8 cellular contexts compared by ENCODE assay signal in the genomic region with DNA sequence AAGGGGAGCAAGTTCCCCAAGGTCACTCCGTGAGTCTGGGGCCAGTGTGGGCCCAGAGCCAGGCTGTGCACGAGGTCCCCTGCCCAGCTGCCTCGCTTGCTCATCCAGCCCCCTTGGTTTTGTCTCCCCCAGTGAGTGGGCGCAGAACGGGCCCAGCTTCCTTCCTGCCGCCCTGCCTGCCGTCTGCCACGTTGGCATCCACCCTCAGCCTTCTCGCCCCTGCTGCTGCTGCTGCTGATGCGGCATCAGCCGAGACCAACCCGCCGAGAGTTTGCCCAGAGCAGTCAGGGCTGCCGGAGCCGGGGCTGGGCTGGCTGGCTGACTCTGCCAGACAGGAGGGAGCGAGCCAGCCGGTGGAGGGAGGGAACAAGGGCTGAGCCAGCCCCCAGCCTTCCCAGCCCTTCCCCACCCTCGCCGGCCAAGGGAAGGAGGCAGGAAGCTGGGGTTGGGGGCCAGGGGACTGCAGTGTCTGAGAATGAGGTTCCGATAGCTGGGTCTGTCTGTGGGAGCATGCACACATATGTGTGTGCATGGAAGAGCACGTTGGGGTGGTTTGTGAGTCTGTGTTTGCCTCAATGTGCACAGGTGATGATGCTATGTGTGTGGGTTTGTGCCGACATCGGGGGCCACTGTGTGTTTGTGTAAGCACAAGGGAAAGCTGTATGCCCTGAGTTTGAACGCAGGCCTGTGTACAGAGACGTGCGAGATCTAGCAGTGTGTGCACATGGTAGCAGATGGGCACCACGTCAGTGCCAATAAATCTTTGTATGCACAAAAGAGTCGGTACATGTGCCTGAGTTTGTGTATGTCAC. TPM values are rescaled to one million over a fixed set of nuclear protein-coding genes. Genes with fewer than 3 reads are reported as not detected.
DNase-seq lines count a peak whose midpoint lies in the region; ATAC-seq and TF ChIP-seq lines count a peak whose summit lies in the region.

No MANE protein-coding gene starts in this region.

- H3K27ac ChIP-seq in Peyer's patch: peak overlapping the region in 3 of 4 donors; percentile 18 to 87 (median 60)
- H3K27ac ChIP-seq in layer of hippocampus (ENCODE audit: low read depth, low read length): peak overlapping the region; percentile 89
- no peak overlapping the region for H3K27ac ChIP-seq in OCI-LY7 (ENCODE audit: low read depth, low read length, poor library complexity, severe bottlenecking)

- H3K4me3 ChIP-seq in Peyer's patch (peak overlapping the region in 1 of 4 donors; percentile 22), OCI-LY7 (ENCODE audit: low read depth, low read length, poor library complexity, severe bottlenecking) (no peak overlapping the region)

- DNase-seq in Peyer's patch (no peak), DMS53 treated with DMSO at 0.1 percent for 48 hours (lab: John Stamatoyannopoulos, UW; ENCODE audit: unreplicated experiment) (no peak), OCI-LY7 (ENCODE audit: low spot score) (no peak), NCI-H2029 (lab: John Stamatoyannopoulos, UW) (no peak)
- DNase-seq in activated naive CD4-positive, alpha-beta T cell treated with anti-CD3 and anti-CD28 coated beads, Interleukin-2, amount 50 U/mL, for 16 hours: peak; percentile 63
- peak; percentile 73 for DNase-seq in stimulated activated CD8-positive, alpha-beta memory T cell treated with anti-CD3 and anti-CD28 coated beads, Interleukin-4, amount 100 ng/mL, for 48 hours

- no TSS peak for BruUV-seq in OCI-LY7 (replicated peaks; lab: Mats Ljungman, UMichigan)

- H4K20me1 ChIP-seq in OCI-LY7 (ENCODE audit: insufficient read depth, low read length): no peaks in the 10 kb centered on the region

- H2AFZ ChIP-seq in OCI-LY7 (ENCODE audit: low read length): no peak overlapping the region

- no peak overlapping the region for H3K4me2 ChIP-seq in OCI-LY7 (ENCODE audit: low read length)

- ATAC-seq in GM19452 (IDR thresholded peaks at IDR 0.05; ENCODE audit: unreplicated experiment): no peak

- H3K36me3 ChIP-seq in Peyer's patch (no peaks in the 10 kb centered on the region), OCI-LY7 (ENCODE audit: insufficient read depth, low read length) (no peaks in the 10 kb centered on the region)

- no peak for TF ChIP-seq CTCF in Peyer's patch (IDR thresholded peaks at IDR 0.05)
- TF ChIP-seq CTCF in OCI-LY7 (conservative IDR thresholded peaks at IDR 0.05; ENCODE audit: low read length): no peak

- H3K9me2 ChIP-seq in OCI-LY7 (ENCODE audit: insufficient read depth, low read length): no peaks in the 10 kb centered on the region

- no peaks in the 10 kb centered on the region for H3K9me3 ChIP-seq in Peyer's patch
- no peaks in the 10 kb centered on the region for H3K9me3 ChIP-seq in OCI-LY7 (ENCODE audit: low read length)

- TF ChIP-seq POLR2A in Peyer's patch (IDR thresholded peaks at IDR 0.05): no peak

- POLR2A ChIA-PET in OCI-LY7 (lab: Charles Lee): no interaction called here

- peaks cover 7 to 89% (median 21%) of the 10 kb centered on the region in 4 donors for H3K4me1 ChIP-seq in Peyer's patch
- H3K4me1 ChIP-seq in OCI-LY7 (ENCODE audit: insufficient read depth, low read length, poor library complexity, severe bottlenecking): peaks cover 41% of the 10 kb centered on the region

- H3K79me2 ChIP-seq in OCI-LY7 (ENCODE audit: insufficient read depth, low read depth, low read length): no peaks in the 10 kb centered on the region; the same call in 1 of the 2 replicates

- no peaks in the 10 kb centered on the region for H3K27me3 ChIP-seq in Peyer's patch
- no peaks in the 10 kb centered on the region for H3K27me3 ChIP-seq in layer of hippocampus (ENCODE audit: control insufficient read depth, insufficient read depth, low read length)

- intact Hi-C loops in OCI-LY7 (cut with micrococcal nuclease; ENCODE audit: unreplicated experiment): no loop called here

- CTCF ChIA-PET in OCI-LY7 (lab: Charles Lee; ENCODE audit: unreplicated experiment): no interaction called here

RNA-seq across cellular contexts. Expression of gene WASF2, which starts 31.6 kb away (rescaled TPM):
- total RNA-seq in Peyer's patch: 10 to 100 TPM; 52.5 to 74.5 (median 57.5) TPM
- total RNA-seq in OCI-LY7 (2014; rRNA removed; shearing (Covaris generic)): 25.1 and 26.9 TPM in 2 replicates
- total RNA-seq in OCI-LY7 (2022): 106 and 110 TPM in 2 replicates

Comparison
In these comparisons a context has a peak if more than half of its experiments do, and no peak if none do; other contexts are left out.
1. DNase-seq: peak in activated naive CD4-positive, alpha-beta T cell treated with anti-CD3 and anti-CD28 coated beads, Interleukin-2, amount 50 U/mL, for 16 hours (single experiment) and stimulated activated CD8-positive, alpha-beta memory T cell treated with anti-CD3 and anti-CD28 coated beads, Interleukin-4, amount 100 ng/mL, for 48 hours (single experiment); none in Peyer's patch (0 of 3), DMS53 treated with DMSO at 0.1 percent for 48 hours (single experiment), OCI-LY7 (single experiment) and NCI-H2029 (single experiment).